ENCODE assay signal across 8 cellular contexts in genomic region chrX:23901805-23902204, GRCh38. TPM values are rescaled to one million over a fixed set of nuclear protein-coding genes. Genes with fewer than 3 reads are reported as not detected.
DNase-seq lines count a peak whose midpoint lies in the region; ATAC-seq and TF ChIP-seq lines count a peak whose summit lies in the region.

No MANE protein-coding gene starts in this region.

- dilution Hi-C loops in IMR-90 (cut with HindIII; ENCODE audit: low sequenced_read_pairs, unreplicated experiment): no loop called here

- no peak overlapping the region for H3K9ac ChIP-seq in IMR-90 (ENCODE audit: low read depth, low read length)

- H3K18ac ChIP-seq in IMR-90 (ENCODE audit: low read depth, low read length): no peak overlapping the region

- H4K5ac ChIP-seq in IMR-90 (ENCODE audit: low read depth, low read length): no peak overlapping the region

- H4K8ac ChIP-seq in IMR-90 (ENCODE audit: low read depth in 2 of 2, low read length in 2 of 2): no peak overlapping the region

- no peaks in the 10 kb centered on the region for H4K20me1 ChIP-seq in IMR-90 (ENCODE audit: insufficient read depth, low read length)

- 0 out of 2 replicates have a peak overlapping the region, but pooled peaks have one; percentile 0 for H2AK5ac ChIP-seq in IMR-90 (ENCODE audit: low read depth, low read length)

- H3K4me3 Mint-ChIP-seq in immature natural killer cell: no peak overlapping the region

- WGBS in IMR-90 (ENCODE audit: extremely low coverage in 2 of 2, insufficient read length in 1 of 2), 2 experiments: 67% methylated on average over 1 of the region's 1 CpG; no CpG with 5 or more reads in 1 of the 2 experiments

- no peak for TF ChIP-seq POLR2A in IMR-90 (IDR thresholded peaks at IDR 0.05; ENCODE audit: low read depth, low read length)

- POLR2A ChIA-PET in IMR-90 (lab: Charles Lee; ENCODE audit: unreplicated experiment): interaction anchor here (1.2 to 1.4 kb wide), 3 partner anchors 119 to 159 kb away, joined by 3 to 5 read pairs (median 4); partner anchors contain the start of genes ACOT9 and SAT1
- POLR2A ChIA-PET in Panc1 (lab: Charles Lee): interaction anchor here (0.7 to 1.5 kb wide), 2 partner anchors 119 to 159 kb away, joined by 3 to 15 read pairs; partner anchors contain the start of genes ACOT9 and SAT1

- H3K27me3 Mint-ChIP-seq in immature natural killer cell (ENCODE audit: low read depth in 3 of 3): peaks cover 2 to 5% (median 4%) of the 10 kb centered on the region in 3 donors

- H3K9me3 Mint-ChIP-seq in immature natural killer cell: no peaks in the 10 kb centered on the region

- intact Hi-C loops in IMR-90 (cut with micrococcal nuclease): loop anchor here (1.0 to 10.0 kb wide), 5 partner anchors 119 to 343 kb away; partner anchors contain the start of genes ACOT9 and SAT1
- intact Hi-C loops in Panc1 (cut with micrococcal nuclease; ENCODE audit: unreplicated experiment): loop anchor here (2.0 to 10.0 kb wide), 3 partner anchors 117 to 207 kb away; no protein-coding TSS in a partner anchor

- ATAC-seq in GM21381 (IDR thresholded peaks at IDR 0.05; ENCODE audit: unreplicated experiment) (peak; percentile 52), IMR-90 (ENCODE audit: low read depth) (peak; percentile 79), Panc1 (peak; percentile 86)

- peaks cover 0 to 2% of the 10 kb centered on the region in 2 donors for H3K4me1 Mint-ChIP-seq in immature natural killer cell

- H3K9me3 ChIP-seq in IMR-90 (ENCODE audit: control insufficient read depth, insufficient read depth, low read length) (no peaks in the 10 kb centered on the region), Panc1 (ENCODE audit: control insufficient read depth, insufficient read depth, low read depth, low read length) (no peaks in the 10 kb centered on the region)

- no peak overlapping the region for H2BK5ac ChIP-seq in IMR-90 (ENCODE audit: low read depth, low read length, poor library complexity, severe bottlenecking)

- H2BK120ac ChIP-seq in IMR-90 (ENCODE audit: low read depth, low read length): no peak overlapping the region

- no peaks in the 10 kb centered on the region for H3K27me3 ChIP-seq in IMR-90 (ENCODE audit: control insufficient read depth, insufficient read depth, low read length)
- H3K27me3 ChIP-seq in Panc1 (ENCODE audit: control insufficient read depth, insufficient read depth, low read length): no peaks in the 10 kb centered on the region

- H3K36me3 Mint-ChIP-seq in immature natural killer cell: no peaks in the 10 kb centered on the region

- CTCF ChIA-PET in IMR-90 (lab: Yijun Ruan, JAX): interaction anchor here (0.5 to 3.0 kb wide), 18 partner anchors 13 to 1917 kb away, joined by 3 to 34 read pairs (median 4); partner anchors contain the start of genes ACOT9, EIF2S3 and SAT1
- CTCF ChIA-PET in Panc1 (lab: Charles Lee): interaction anchor here (0.7 to 1.3 kb wide), 9 partner anchors 12 to 208 kb away, joined by 3 to 6 read pairs (median 4); partner anchors contain the start of gene ACOT9

- BruUV-seq in IMR-90 (replicated peaks; lab: Mats Ljungman, UMichigan) (no TSS peak), Panc1 (replicated peaks; lab: Mats Ljungman, UMichigan) (no TSS peak)

- H4K91ac ChIP-seq in IMR-90 (ENCODE audit: insufficient read depth, low read depth, low read length): no peak overlapping the region

- peaks cover 4% of the 10 kb centered on the region for H3K4me1 ChIP-seq in IMR-90 (ENCODE audit: control insufficient read depth, insufficient read depth, low read length)
- H3K4me1 ChIP-seq in Panc1 (ENCODE audit: control insufficient read depth, insufficient read depth, low read length): peaks cover 21% of the 10 kb centered on the region

- no peak overlapping the region for H3K4ac ChIP-seq in IMR-90 (ENCODE audit: low read depth, low read length)

- H3K79me1 ChIP-seq in IMR-90 (ENCODE audit: low read depth in 1 of 2, low read length in 2 of 2): peaks cover 0 to 9% of the 10 kb centered on the region in 2 experiments; a peak in 2 of 4 replicates

- H2AFZ ChIP-seq in IMR-90 (replicated peaks; ENCODE audit: low read length, poor library complexity): no peak overlapping the region

- no peak overlapping the region for H3K14ac ChIP-seq in IMR-90 (replicated peaks; ENCODE audit: low read depth, low read length)

- H3K4me2 ChIP-seq in IMR-90 (ENCODE audit: low read depth, low read length): no peak overlapping the region

- H3K27ac ChIP-seq in IMR-90 (ENCODE audit: insufficient read depth, low read length): no peak overlapping the region
- peak overlapping the region; percentile 89 for H3K27ac ChIP-seq in Panc1 (ENCODE audit: low read length)

- H2BK15ac ChIP-seq in IMR-90 (ENCODE audit: low read depth, low read length): no peak overlapping the region

- DNase-seq in Daoy (ENCODE audit: low read depth): peak; percentile 66
- peak; percentile 77 for DNase-seq in IMR-90
- no peak for DNase-seq in Panc1 (ENCODE audit: low read depth, low spot score)
- peak; percentile 78 for DNase-seq in astrocyte of the spinal cord (ENCODE audit: low read depth, low spot score)
- DNase-seq in immature natural killer cell: peak; percentile 12 to 41 (median 29)
- DNase-seq in stimulated activated CD4-positive, alpha-beta T cell treated with anti-CD3 and anti-CD28 coated beads, Interleukin-15, amount 100 ng/mL, for 24 hours: peak; percentile 30
- no peak for DNase-seq in NCI-H1048 (lab: John Stamatoyannopoulos, UW)

- TF ChIP-seq RAD21 in IMR-90 (IDR thresholded peaks at IDR 0.05; ENCODE audit: low read length): peak; percentile 76

- no peak overlapping the region for H2BK20ac ChIP-seq in IMR-90 (ENCODE audit: low read depth, low read length)

- TF ChIP-seq CTCF in IMR-90 (conservative IDR thresholded peaks at IDR 0.05; ENCODE audit: low read depth, low read length): peak; percentile 63
- peak; percentile 69 for TF ChIP-seq CTCF in Panc1 (IDR thresholded peaks at IDR 0.05)
- peak; percentile 47 for TF ChIP-seq CTCF in astrocyte of the spinal cord (IDR thresholded peaks at IDR 0.05; ENCODE audit: low read depth, low read length)

- no peak overlapping the region for H3K27ac Mint-ChIP-seq in immature natural killer cell

- H3K23ac ChIP-seq in IMR-90 (ENCODE audit: low read depth, low read length): no peak overlapping the region

- H3K36me3 ChIP-seq in IMR-90 (ENCODE audit: control insufficient read depth, insufficient read depth, low read length) (no peaks in the 10 kb centered on the region), Panc1 (ENCODE audit: control insufficient read depth, insufficient read depth, low read length) (no peaks in the 10 kb centered on the region; the same call in 1 of the 2 replicates)

- in situ Hi-C loops in IMR-90 (cut with MboI; ENCODE audit: low sequenced_read_pairs) (loop anchor here (5.0 to 10.0 kb wide), 3 partner anchors 117 to 205 kb away; partner anchors contain the start of genes ACOT9 and SAT1), Panc1 (cut with HindIII; ENCODE audit: low pct_unique_long_range_greater_than_20kb, low sequenced_read_pairs) (no loop called here), astrocyte of the spinal cord (cut with HindIII; ENCODE audit: low sequenced_read_pairs) (no loop called here)

- no peak overlapping the region for H3K4me3 ChIP-seq in IMR-90 (ENCODE audit: insufficient read depth, low read depth, low read length)
- no peak overlapping the region for H3K4me3 ChIP-seq in Panc1 (ENCODE audit: low read depth in 2 of 2, low read length in 2 of 2)
- no peak overlapping the region for H3K4me3 ChIP-seq in astrocyte of the spinal cord (ENCODE audit: low read depth, low read length)

- no peaks in the 10 kb centered on the region for H3K9me1 ChIP-seq in IMR-90 (ENCODE audit: insufficient read depth, low read length)

- H2AK9ac ChIP-seq in IMR-90 (replicated peaks; ENCODE audit: low read depth, low read length, poor library complexity): no peak overlapping the region

- H3K56ac ChIP-seq in IMR-90 (ENCODE audit: extremely low read depth, insufficient read depth, low read length): no peak overlapping the region

TF ChIP-seq in IMR-90, 13 proteins besides CTCF, POLR2A, EP300 and RAD21:
- TF ChIP-seq MAFK (IDR thresholded peaks at IDR 0.05; ENCODE audit: low read depth, low read length) (no peak), SMC3 (IDR thresholded peaks at IDR 0.05; ENCODE audit: low read depth, low read length) (peak; percentile 80), RFX5 (IDR thresholded peaks at IDR 0.05; ENCODE audit: low read depth, low read length) (no peak), ELK1 (IDR thresholded peaks at IDR 0.05; ENCODE audit: borderline replicate concordance, low read depth, low read length) (no peak), MAZ (IDR thresholded peaks at IDR 0.05; ENCODE audit: borderline replicate concordance, low read depth, low read length) (no peak), FOS (IDR thresholded peaks at IDR 0.05; ENCODE audit: low read depth, low read length) (no peak), CEBPB (IDR thresholded peaks at IDR 0.05; ENCODE audit: low read depth, low read length) (no peak), MXI1 (IDR thresholded peaks at IDR 0.05; ENCODE audit: borderline replicate concordance, low read depth, low read length) (no peak)
TF ChIP-seq in IMR-90: peak in this region for 1.

RNA-seq across cellular contexts. Expression of gene APOO, which starts 5.9 kb away (rescaled TPM):
- total RNA-seq in Daoy (2014; rRNA removed; shearing (Covaris generic)): 29.4 and 49.9 TPM in 2 replicates
- total RNA-seq in IMR-90 (2012; rRNA removed) (9.0 and 11.4 TPM in 2 replicates), Panc1 (2021; ENCODE audit: unreplicated experiment) (36.8 TPM)
- polyA plus RNA-seq in IMR-90 (2012; rRNA removed) (14.2 and 15.2 TPM in 2 replicates), immature natural killer cell (10 to 100 TPM; 18.8 to 23.6 (median 20.7) TPM)
- polyA plus RNA-seq in IMR-90 (2012; cell fraction: cytosol; rRNA removed): 3.4 and 3.9 TPM in 2 replicates
- polyA plus RNA-seq in IMR-90 (2012; cell fraction: nucleus; rRNA removed; ENCODE audit: low replicate concordance): 1.4 and 4.0 TPM in 2 replicates
- 23.2 TPM for polyA plus RNA-seq in Panc1 (2012; ENCODE audit: insufficient read length)

RNA-seq across cellular contexts. Expression of gene CXorf58, which starts 6.0 kb away (rescaled TPM):
- not detected in 2 replicates for total RNA-seq in Daoy (2014; rRNA removed; shearing (Covaris generic))
- total RNA-seq in IMR-90 (2012; rRNA removed) (not detected in 2 replicates), Panc1 (2021; ENCODE audit: unreplicated experiment) (0.41 TPM)
- polyA plus RNA-seq in IMR-90 (2012; rRNA removed) (not detected in 2 replicates), immature natural killer cell (not detected)
- polyA plus RNA-seq in IMR-90 (2012; cell fraction: cytosol; rRNA removed): not detected in 2 replicates
- polyA plus RNA-seq in IMR-90 (2012; cell fraction: nucleus; rRNA removed; ENCODE audit: low replicate concordance): not detected in 2 replicates
- 0.13 TPM for polyA plus RNA-seq in Panc1 (2012; ENCODE audit: insufficient read length)

Comparison
In these comparisons a context has a peak if more than half of its experiments do, and no peak if none do; other contexts are left out.
1. DNase-seq: peak in Daoy (single experiment), IMR-90 (single experiment), astrocyte of the spinal cord (single experiment), immature natural killer cell (3 of 3) and stimulated activated CD4-positive, alpha-beta T cell treated with anti-CD3 and anti-CD28 coated beads, Interleukin-15, amount 100 ng/mL, for 24 hours (single experiment); none in Panc1 (single experiment) and NCI-H1048 (single experiment).
2. Peak in every context shown above with its lines, with median percentiles within 50 percentile points of each other: ATAC-seq and CTCF ChIP-seq.